In the genomic region with DNA sequence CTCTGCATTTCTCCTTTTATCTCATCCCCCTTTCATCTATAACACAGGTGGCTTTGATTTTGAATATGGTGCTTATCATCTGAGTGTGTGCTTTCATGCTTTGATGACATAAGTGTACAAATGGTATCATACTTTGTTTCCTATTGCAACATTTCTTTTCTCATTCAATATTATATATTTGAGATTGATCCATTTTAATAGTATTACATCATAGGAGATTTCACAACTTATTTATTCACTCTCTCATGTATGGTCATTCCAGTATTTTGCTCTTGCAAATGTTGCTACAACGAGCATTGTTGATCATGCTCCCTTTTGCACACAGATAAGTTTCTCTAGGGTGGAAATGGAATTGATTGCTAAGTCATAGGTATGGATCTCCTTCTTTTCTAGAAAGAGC, we compare ENCODE assay signal across 26 cellular contexts.
"Had no signal": no experiment of that assay in that cellular context is flagged by ENCODE, and none has a peak within 500 bp of the region (broad histone marks: within the 10 kb centered on the region; RNA-seq: fewer than 3 reads in every experiment).

No MANE protein-coding gene starts in this region.

- H3K36me3 ChIP-seq: colonic mucosa, esophagus squamous epithelium, gastrocnemius medialis, heart right ventricle, left lung, lower lobe of right lung had no signal

- H3K27me3 ChIP-seq: colonic mucosa, gastrocnemius medialis, left lung had no signal

- H3K9me3 ChIP-seq: colonic mucosa, esophagus squamous epithelium, gastrocnemius medialis, heart right ventricle, left lung, lower lobe of right lung, mucosa of descending colon had no signal

- DNase-seq: colonic mucosa; cortex of kidney; effector CD8-positive, alpha-beta T cell; effector memory CD8-positive, alpha-beta T cell; erythroblast; esophagus squamous epithelium; foreskin melanocyte; gastrocnemius medialis; glutamatergic neuron; head of caudate nucleus; heart right ventricle; hippocampal formation; left cardiac atrium; left lung; left ventricle myocardium superior; lower lobe of right lung; mesenchymal stem cell; mucosa of descending colon had no signal

- H3K27ac ChIP-seq: colonic mucosa, epithelial cell of prostate, esophagus squamous epithelium, gastrocnemius medialis, heart right ventricle, left lung, lower lobe of right lung had no signal

- FAIRE-seq: endometrium, islet of Langerhans, keratinocyte had no signal

- H3K9me3 Mint-ChIP-seq: dendritic cell treated with granulocyte-macrophage colony-stimulating factor and Interleukin-4, amounts not matched to agents 40 ng/mL and 50 ng/mL, for 4 days; effector memory CD8-positive, alpha-beta T cell had no signal

- ATAC-seq: effector memory CD8-positive, alpha-beta T cell; esophagus mucosa; gastrocnemius medialis; heart right ventricle; left cardiac atrium; left lung; left ventricle myocardium superior; lower lobe of right lung; mucosa of descending colon had no signal

- H3K27ac Mint-ChIP-seq: dendritic cell treated with granulocyte-macrophage colony-stimulating factor and Interleukin-4, amounts not matched to agents 40 ng/mL and 50 ng/mL, for 4 days; effector memory CD8-positive, alpha-beta T cell; endodermal cell had no signal

- H3K36me3 Mint-ChIP-seq: mesothelial cell of epicardium had no signal

- H3K4me3 Mint-ChIP-seq: dendritic cell treated with granulocyte-macrophage colony-stimulating factor and Interleukin-4, amounts not matched to agents 40 ng/mL and 50 ng/mL, for 4 days; effector memory CD8-positive, alpha-beta T cell; endodermal cell; mesothelial cell of epicardium had no signal

- H3K4me3 ChIP-seq: colonic mucosa, esophagus squamous epithelium, gastrocnemius medialis, heart right ventricle, left lung, lower lobe of right lung, mucosa of descending colon had no signal

- H3K4me1 ChIP-seq: colonic mucosa, esophagus squamous epithelium, gastrocnemius medialis, left lung, lower lobe of right lung had no signal
